Comparison of ENCODE assay signal across 24 cellular contexts in the genomic region with DNA sequence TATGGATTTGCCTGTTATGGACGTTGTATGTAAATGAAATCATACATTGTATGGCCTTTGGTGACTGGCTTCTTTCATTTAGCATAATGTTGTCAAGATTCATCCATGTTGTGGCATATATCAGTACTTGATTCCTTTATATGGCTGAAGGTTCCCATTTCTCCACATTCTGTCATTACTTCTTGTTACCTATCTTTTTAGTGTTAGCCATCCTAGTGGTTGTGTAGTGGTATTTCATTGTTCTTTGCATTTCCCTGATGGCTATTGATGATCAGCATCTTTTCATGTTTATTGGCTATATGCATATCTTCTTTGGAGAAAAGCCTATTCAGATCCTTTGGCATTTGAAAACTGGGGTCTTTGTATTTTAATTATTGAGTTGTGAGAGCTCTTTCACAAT. TPM values are rescaled to one million over a fixed set of nuclear protein-coding genes. Genes with fewer than 3 reads are reported as not detected.
"Had no signal": no experiment of that assay in that cellular context is flagged by ENCODE, and none has a peak within 500 bp of the region (broad histone marks: within the 10 kb centered on the region; RNA-seq: fewer than 3 reads in every experiment).

No MANE protein-coding gene starts in this region.

- H3K4me3 ChIP-seq: breast epithelium, SJSA1 had no signal

- H3K9me3 ChIP-seq: breast epithelium, SJSA1 had no signal

- H3K4me2 ChIP-seq: KMS-11 had no signal

- H3K27me3 ChIP-seq: breast epithelium, SJSA1 had no signal

- DNase-seq: activated CD4-positive, alpha-beta memory T cell treated with anti-CD3 and anti-CD28 coated beads, Interleukin-2, amount 10 ng/mL, durations not matched to agents 7 days and 5 days; activated CD4-positive, alpha-beta T cell treated with anti-CD3 and anti-CD28 coated beads, Interleukin-2, amount 10 ng/mL, durations not matched to agents 7 days and 5 days; activated CD4-positive, CD25-positive, alpha-beta regulatory T cell; activated naive CD4-positive, alpha-beta T cell; activated T-cell treated with anti-CD3 and anti-CD28 coated beads for 4 hours; activated T-cell treated with anti-CD3 and anti-CD28 coated beads, Interleukin-2, amount 50 U/mL, for 72 hours; aorta; MM.1S; NCI-H1105; NCI-H1436; NCI-H1694 treated with DMSO at 0.1 percent for 48 hours; NCI-H2081; NCI-H510A treated with DMSO at 0.1 percent for 48 hours; NCI-H69; PC-3; SHP77; T-helper 9 cell had no signal

- H3K27ac ChIP-seq: breast epithelium, KMS-11, SJSA1 had no signal

- H3K36me3 ChIP-seq: breast epithelium had no signal

- H3K9ac ChIP-seq: KMS-11 had no signal

- H3K27me3 Mint-ChIP-seq: activated CD4-positive, alpha-beta memory T cell treated with anti-CD3 and anti-CD28 coated beads, Interleukin-2, amount 10 ng/mL, durations not matched to agents 7 days and 5 days; activated CD4-positive, alpha-beta T cell treated with anti-CD3 and anti-CD28 coated beads, Interleukin-2, amount 10 ng/mL, durations not matched to agents 7 days and 5 days; activated naive CD4-positive, alpha-beta T cell treated with anti-CD3 and anti-CD28 coated beads, Interleukin-2, amount 50 U/mL, for 24 hours; central memory CD8-positive, alpha-beta T cell had no signal

- ATAC-seq: activated T-cell treated with anti-CD3 and anti-CD28 coated beads, Interleukin-2, amount 50 U/mL, for 72 hours; PC-3 had no signal

- H3K4me1 ChIP-seq: breast epithelium had no signal

- H3K27ac Mint-ChIP-seq: activated CD4-positive, alpha-beta memory T cell treated with anti-CD3 and anti-CD28 coated beads, Interleukin-2, amount 10 ng/mL, durations not matched to agents 7 days and 5 days; activated CD4-positive, alpha-beta T cell treated with anti-CD3 and anti-CD28 coated beads, Interleukin-2, amount 10 ng/mL, durations not matched to agents 7 days and 5 days; activated naive CD4-positive, alpha-beta T cell treated with anti-CD3 and anti-CD28 coated beads, Interleukin-2, amount 50 U/mL, for 24 hours; activated T-cell treated with anti-CD3 and anti-CD28 coated beads, Interleukin-2, amount 50 U/mL, for 72 hours; T-helper 1 cell treated with Interleukin-12 subunit alpha and Interleukin-12 subunit beta and Interleukin-4 antibody, amounts not matched to agents 30 μg/mL and 1 μg/mL, for 36 hours had no signal

- H3K9me3 Mint-ChIP-seq: activated CD4-positive, alpha-beta memory T cell treated with anti-CD3 and anti-CD28 coated beads, Interleukin-2, amount 10 ng/mL, durations not matched to agents 7 days and 5 days; activated CD4-positive, alpha-beta T cell treated with anti-CD3 and anti-CD28 coated beads, Interleukin-2, amount 10 ng/mL, durations not matched to agents 7 days and 5 days; activated naive CD4-positive, alpha-beta T cell treated with anti-CD3 and anti-CD28 coated beads, Interleukin-2, amount 50 U/mL, for 24 hours; activated T-cell treated with anti-CD3 and anti-CD28 coated beads, Interleukin-2, amount 50 U/mL, for 72 hours; central memory CD8-positive, alpha-beta T cell; T-helper 1 cell treated with Interleukin-12 subunit alpha and Interleukin-12 subunit beta and Interleukin-4 antibody, amounts not matched to agents 30 μg/mL and 1 μg/mL, for 36 hours had no signal

- H3K4me3 Mint-ChIP-seq: activated CD4-positive, alpha-beta memory T cell treated with anti-CD3 and anti-CD28 coated beads, Interleukin-2, amount 10 ng/mL, durations not matched to agents 7 days and 5 days; activated CD4-positive, alpha-beta T cell treated with anti-CD3 and anti-CD28 coated beads, Interleukin-2, amount 10 ng/mL, durations not matched to agents 7 days and 5 days; activated naive CD4-positive, alpha-beta T cell treated with anti-CD3 and anti-CD28 coated beads, Interleukin-2, amount 50 U/mL, for 24 hours; activated T-cell treated with anti-CD3 and anti-CD28 coated beads, Interleukin-2, amount 50 U/mL, for 72 hours; central memory CD8-positive, alpha-beta T cell; T-helper 1 cell treated with Interleukin-12 subunit alpha and Interleukin-12 subunit beta and Interleukin-4 antibody, amounts not matched to agents 30 μg/mL and 1 μg/mL, for 36 hours had no signal

RNA-seq across cellular contexts. Expression of a gene that starts 39.8 kb away (rescaled TPM):
- total RNA-seq: activated CD4-positive, alpha-beta memory T cell treated with anti-CD3 and anti-CD28 coated beads, Interleukin-2, amount 10 ng/mL, durations not matched to agents 7 days and 5 days; activated CD4-positive, alpha-beta T cell treated with anti-CD3 and anti-CD28 coated beads, Interleukin-2, amount 10 ng/mL, durations not matched to agents 7 days and 5 days; activated CD8-positive, alpha-beta memory T cell treated with anti-CD3 and anti-CD28 coated beads for 36 hours; activated T-cell treated with anti-CD3 and anti-CD28 coated beads, Interleukin-2, amount 50 U/mL, for 72 hours; PC-3 had no signal
